ENCODE assay signal across 30 cellular contexts in the genomic region with DNA sequence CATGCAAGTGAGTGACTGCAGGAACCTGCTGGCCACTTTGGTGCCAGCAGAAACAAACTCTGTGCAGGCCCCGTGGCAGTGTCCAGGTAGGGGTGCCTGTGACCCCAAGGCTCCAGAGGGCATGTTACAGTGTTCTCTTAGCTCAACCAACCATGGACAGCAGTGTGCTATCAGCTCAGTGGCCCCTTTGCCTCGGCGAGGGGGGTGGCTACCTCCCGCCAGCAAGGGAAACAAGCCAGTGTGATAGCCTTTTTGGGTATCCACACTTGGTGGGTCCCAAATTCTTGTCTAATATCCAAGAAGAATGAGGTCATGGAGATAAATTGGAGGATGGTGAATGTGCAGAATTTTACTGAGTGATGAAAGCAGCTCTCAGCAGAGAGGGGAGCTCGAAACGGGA.
"Had no signal": no experiment of that assay in that cellular context is flagged by ENCODE, and none has a peak within 500 bp of the region (broad histone marks: within the 10 kb centered on the region; RNA-seq: fewer than 3 reads in every experiment).

No MANE protein-coding gene starts in this region.

- H3K9me3 ChIP-seq: ascending aorta, esophagus muscularis mucosa, gastrocnemius medialis had no signal

- H3K4me1 ChIP-seq: breast epithelium, esophagus muscularis mucosa, foreskin keratinocyte had no signal

- H3K4me3 ChIP-seq: ascending aorta, breast epithelium, cardiac muscle cell, coronary artery, esophagus muscularis mucosa, gastrocnemius medialis had no signal

- H3K36me3 ChIP-seq: ascending aorta, breast epithelium, cardiac muscle cell, esophagus muscularis mucosa, gastrocnemius medialis had no signal

- H3K27me3 ChIP-seq: ascending aorta, breast epithelium, cardiac muscle cell, esophagus muscularis mucosa, gastrocnemius medialis had no signal

- DNase-seq: activated CD4-positive, alpha-beta memory T cell treated with anti-CD3 and anti-CD28 coated beads for 36 hours; activated CD4-positive, alpha-beta T cell treated with anti-CD3 and anti-CD28 coated beads for 36 hours; activated CD4-positive, alpha-beta T cell treated with anti-CD3 and anti-CD28 coated beads, Interleukin-2, amount 10 ng/mL, durations not matched to agents 24 days and 14 days; activated CD4-positive, CD25-positive, alpha-beta regulatory T cell; activated CD4-positive, CD25-positive, alpha-beta regulatory T cell treated with anti-CD3 and anti-CD28 coated beads, Interleukin-2, amount 50 U/mL, for 72 hours; activated CD8-positive, alpha-beta memory T cell treated with anti-CD3 and anti-CD28 coated beads, Interleukin-2, amount 10 ng/mL, durations not matched to agents 7 days and 5 days; activated CD8-positive, alpha-beta memory T cell treated with anti-CD3 and anti-CD28 coated beads, Interleukin-2, amount 50 U/mL, for 4 hours; activated CD8-positive, alpha-beta T cell treated with anti-CD3 and anti-CD28 coated beads, Interleukin-2, amount 10 ng/mL, durations not matched to agents 7 days and 5 days; activated gamma-delta T cell; activated naive CD4-positive, alpha-beta T cell; activated naive CD4-positive, alpha-beta T cell treated with anti-CD3 and anti-CD28 coated beads, Interleukin-2, amount 10 ng/mL, durations not matched to agents 7 days and 5 days; activated naive CD8-positive, alpha-beta T cell treated with anti-CD3 and anti-CD28 coated beads, Interleukin-2, amount 10 ng/mL, durations not matched to agents 7 days and 5 days; activated T-cell treated with anti-CD3 and anti-CD28 coated beads, Interleukin-2, amount 50 U/mL, for 1 hour; activated T-cell treated with anti-CD3 and anti-CD28 coated beads, Interleukin-2, amount 50 U/mL, for 48 hours; dermis blood vessel endothelial cell; effector CD4-positive, alpha-beta T cell; effector memory CD8-positive, alpha-beta T cell; erythroblast; foreskin keratinocyte; gastrocnemius medialis; glutamatergic neuron; T-cell; T-helper 17 cell; T1000 had no signal

- ATAC-seq: activated CD4-positive, alpha-beta T cell treated with anti-CD3 and anti-CD28 coated beads for 36 hours; activated CD8-positive, alpha-beta memory T cell treated with anti-CD3 and anti-CD28 coated beads, Interleukin-2, amount 10 ng/mL, durations not matched to agents 7 days and 5 days; activated CD8-positive, alpha-beta T cell treated with anti-CD3 and anti-CD28 coated beads, Interleukin-2, amount 10 ng/mL, durations not matched to agents 7 days and 5 days; activated naive CD4-positive, alpha-beta T cell treated with anti-CD3 and anti-CD28 coated beads, Interleukin-2, amount 50 U/mL, for 72 hours; effector memory CD8-positive, alpha-beta T cell; foreskin keratinocyte; gastrocnemius medialis; T-cell; T-helper 17 cell had no signal

- H3K27ac ChIP-seq: ascending aorta, cardiac muscle cell, coronary artery, esophagus muscularis mucosa, foreskin keratinocyte, gastrocnemius medialis had no signal
